Comparison of ENCODE assay signal across 8 cellular contexts in the genomic region with DNA sequence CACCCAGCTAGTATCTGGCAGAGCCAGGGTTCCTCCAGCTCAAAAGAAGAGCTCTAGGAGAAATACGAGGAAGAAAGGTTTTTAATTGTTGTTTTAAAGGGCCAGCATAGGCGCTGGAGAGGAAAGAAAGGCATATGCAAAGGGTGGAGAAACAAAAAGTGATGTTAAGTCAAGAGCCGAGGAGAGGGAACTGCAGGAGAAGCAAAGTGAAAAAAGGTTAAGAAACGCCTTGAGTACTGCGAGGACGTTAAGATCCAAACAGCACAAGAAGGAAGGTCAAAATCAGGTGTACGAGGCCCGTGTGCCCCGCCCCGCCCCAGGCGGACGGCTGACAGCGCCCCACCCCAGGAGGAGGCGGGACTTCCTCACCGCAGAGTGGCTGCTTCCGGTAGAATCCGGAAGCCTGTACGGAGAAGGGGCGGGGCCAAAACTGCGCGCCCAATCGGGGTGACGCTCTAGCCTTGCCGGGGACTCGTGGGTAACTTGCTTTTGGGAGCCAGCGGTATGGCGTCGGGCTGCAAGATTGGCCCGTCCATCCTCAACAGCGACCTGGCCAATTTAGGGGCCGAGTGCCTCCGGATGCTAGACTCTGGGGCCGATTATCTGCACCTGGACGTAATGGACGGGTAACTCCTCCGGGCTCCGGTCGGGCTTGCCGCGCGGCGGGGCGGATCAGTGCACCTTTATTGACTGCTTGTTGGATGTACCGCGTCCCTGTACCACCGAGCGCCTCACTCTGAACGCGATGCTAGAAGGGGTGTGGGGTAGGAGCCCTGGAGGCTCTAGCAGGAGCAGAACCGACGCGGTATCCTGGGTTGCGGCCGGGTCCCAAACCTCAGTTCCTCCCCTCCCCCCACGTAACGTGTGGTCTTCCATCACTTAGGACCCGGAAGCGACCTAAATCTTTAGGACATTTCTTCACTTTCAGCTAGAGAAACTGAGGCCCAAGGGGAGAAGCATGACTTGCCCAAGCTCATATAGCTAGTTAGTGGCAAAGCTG. TPM values are rescaled to one million over a fixed set of nuclear protein-coding genes. Genes with fewer than 3 reads are reported as not detected.
A peak's percentile ranks its signal among the peaks of the same experiment; 100 is the strongest.
DNase-seq lines count a peak whose midpoint lies in the region; ATAC-seq and TF ChIP-seq lines count a peak whose summit lies in the region.

A gene (plus strand): TSS at position 481 of the 1,000 bp plus-strand sequence. CDS start 24 bp downstream, at position 505.

- peak within 1 kb of the TSS; percentile 87 for H3K27ac Mint-ChIP-seq in endothelial cell (ENCODE audit: unreplicated experiment)
- peak within 1 kb of the TSS; percentile 91 for H3K27ac Mint-ChIP-seq in mesothelial cell of epicardium

- H2AFZ ChIP-seq in OCI-LY3 (ENCODE audit: low read depth, low read length): peak within 1 kb of the TSS; percentile 65

- H3K4me2 ChIP-seq in OCI-LY3 (ENCODE audit: low read length): peak within 1 kb of the TSS; percentile 81

- H3K9me3 Mint-ChIP-seq in endothelial cell (ENCODE audit: unreplicated experiment): no peaks in the 10 kb centered on the region
- no peaks in the 10 kb centered on the region for H3K9me3 Mint-ChIP-seq in mesothelial cell of epicardium

- peaks cover 51% of the 10 kb centered on the region for H3K79me2 ChIP-seq in OCI-LY3 (ENCODE audit: low read length)

- DNase-seq in D341Med (ENCODE audit: low spot score) (peak; percentile 95), HuH-7 (ENCODE audit: low spot score) (peak; percentile 86), endothelial cell (ENCODE audit: low spot score) (peak; percentile 94), mesothelial cell of epicardium (ENCODE audit: low spot score in 2 of 2, unreplicated experiment in 2 of 2) (peak; percentile 86 to 95)
- peak; percentile 98 for DNase-seq in activated CD8-positive, alpha-beta memory T cell treated with anti-CD3 and anti-CD28 coated beads, Interleukin-2, amount 50 U/mL, for 48 hours
- DNase-seq in stimulated activated CD8-positive, alpha-beta memory T cell treated with anti-CD3 and anti-CD28 coated beads, Interleukin-15, amount 100 ng/mL, for 48 hours (ENCODE audit: low read depth in 2 of 2): peak; percentile 91 to 95

- H3K4me1 Mint-ChIP-seq in endothelial cell (ENCODE audit: unreplicated experiment): peaks cover 16% of the 10 kb centered on the region
- H3K4me1 Mint-ChIP-seq in mesothelial cell of epicardium: peaks cover 28% of the 10 kb centered on the region

- peaks cover 1% of the 10 kb centered on the region for H3K27me3 Mint-ChIP-seq in endothelial cell (ENCODE audit: unreplicated experiment)
- H3K27me3 Mint-ChIP-seq in mesothelial cell of epicardium (ENCODE audit: low read depth): peaks cover 2% of the 10 kb centered on the region

- TF ChIP-seq CTCF in OCI-LY3 (IDR thresholded peaks at IDR 0.05; ENCODE audit: low read depth, low read length) (no peak), endothelial cell (IDR thresholded peaks at IDR 0.05; ENCODE audit: unreplicated experiment) (no peak), mesothelial cell of epicardium (IDR thresholded peaks at IDR 0.05; ENCODE audit: unreplicated experiment) (no peak)

- ATAC-seq in GM21515 (IDR thresholded peaks at IDR 0.05; ENCODE audit: unreplicated experiment): peak; percentile 99

- no peaks in the 10 kb centered on the region for H3K9me3 ChIP-seq in OCI-LY3 (ENCODE audit: insufficient read depth, low read length)

- peaks cover 44% of the 10 kb centered on the region for H3K4me1 ChIP-seq in OCI-LY3 (ENCODE audit: low read length)

- peak within 1 kb of the TSS; percentile 84 for H3K4me3 ChIP-seq in OCI-LY3 (ENCODE audit: low read length)

- peak within 1 kb of the TSS; percentile 63 for H3K27ac ChIP-seq in OCI-LY3 (ENCODE audit: low read length)

- H4K20me1 ChIP-seq in OCI-LY3 (ENCODE audit: insufficient read depth, low read length): peaks cover 37% of the 10 kb centered on the region

- peak within 1 kb of the TSS; percentile 98 for H3K4me3 Mint-ChIP-seq in endothelial cell (ENCODE audit: unreplicated experiment)
- H3K4me3 Mint-ChIP-seq in mesothelial cell of epicardium: peak within 1 kb of the TSS; percentile 85

- H3K27me3 ChIP-seq in OCI-LY3 (ENCODE audit: low read depth, low read length): no peaks in the 10 kb centered on the region

- H3K36me3 Mint-ChIP-seq in endothelial cell (ENCODE audit: low read depth, unreplicated experiment) (peaks cover 2% of the 10 kb centered on the region), mesothelial cell of epicardium (no peaks in the 10 kb centered on the region)

- peak within 1 kb of the TSS; percentile 88 for H3K9ac ChIP-seq in OCI-LY3 (ENCODE audit: low read length)

- H3K36me3 ChIP-seq in OCI-LY3 (replicated peaks; ENCODE audit: low read depth, low read length): peaks cover 21% of the 10 kb centered on the region

RNA-seq across cellular contexts. Expression of the gene that starts here (rescaled TPM):
- total RNA-seq in endothelial cell (ENCODE audit: unreplicated experiment): 41.0 TPM
- total RNA-seq in mesothelial cell of epicardium: 42.8 to 51.3 TPM (median 47.7 TPM) in 3 replicates

Comparison
In these comparisons a context has a peak if more than half of its experiments do, and no peak if none do; other contexts are left out.
1. Peak in every context shown above with its lines: DNase-seq, ATAC-seq, H3K4me3 ChIP-seq and H3K27ac ChIP-seq.